7 cellular contexts compared by ENCODE assay signal in the genomic region with DNA sequence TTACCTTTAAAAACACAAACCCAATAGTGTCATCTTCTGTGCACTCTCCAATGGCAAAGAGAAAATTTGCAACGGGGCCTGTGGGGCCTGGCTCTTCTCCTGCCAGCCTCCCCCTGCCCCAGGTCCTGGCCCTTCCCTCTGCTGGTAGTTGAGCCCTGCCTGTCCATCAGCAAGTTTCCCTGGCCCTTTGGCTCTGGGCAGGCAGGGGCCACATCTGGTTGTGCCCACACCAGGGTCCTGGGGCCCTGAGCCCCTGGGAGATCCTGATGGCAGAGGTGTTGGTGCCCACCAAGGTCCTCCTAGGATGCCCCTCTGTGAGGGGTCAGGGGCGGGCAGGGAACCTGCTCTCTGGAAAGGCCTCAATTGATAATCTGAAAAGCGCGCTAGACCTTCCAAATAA.
"Had no signal": no experiment of that assay in that cellular context is flagged by ENCODE, and none has a peak within 500 bp of the region (broad histone marks: within the 10 kb centered on the region; RNA-seq: fewer than 3 reads in every experiment).

No MANE protein-coding gene starts in this region.

- H3K4me3 ChIP-seq: GM23338, HAP-1, K562 had no signal

- H3K36me3 ChIP-seq: HAP-1 had no signal

- H3K9me3 ChIP-seq: HAP-1 had no signal

- ATAC-seq: GM23338, HCT116, K562 had no signal

- DNase-seq: HFFc6, IMR-90, KG1 had no signal

- H3K4me1 ChIP-seq: HAP-1 had no signal
